In the genomic region with DNA sequence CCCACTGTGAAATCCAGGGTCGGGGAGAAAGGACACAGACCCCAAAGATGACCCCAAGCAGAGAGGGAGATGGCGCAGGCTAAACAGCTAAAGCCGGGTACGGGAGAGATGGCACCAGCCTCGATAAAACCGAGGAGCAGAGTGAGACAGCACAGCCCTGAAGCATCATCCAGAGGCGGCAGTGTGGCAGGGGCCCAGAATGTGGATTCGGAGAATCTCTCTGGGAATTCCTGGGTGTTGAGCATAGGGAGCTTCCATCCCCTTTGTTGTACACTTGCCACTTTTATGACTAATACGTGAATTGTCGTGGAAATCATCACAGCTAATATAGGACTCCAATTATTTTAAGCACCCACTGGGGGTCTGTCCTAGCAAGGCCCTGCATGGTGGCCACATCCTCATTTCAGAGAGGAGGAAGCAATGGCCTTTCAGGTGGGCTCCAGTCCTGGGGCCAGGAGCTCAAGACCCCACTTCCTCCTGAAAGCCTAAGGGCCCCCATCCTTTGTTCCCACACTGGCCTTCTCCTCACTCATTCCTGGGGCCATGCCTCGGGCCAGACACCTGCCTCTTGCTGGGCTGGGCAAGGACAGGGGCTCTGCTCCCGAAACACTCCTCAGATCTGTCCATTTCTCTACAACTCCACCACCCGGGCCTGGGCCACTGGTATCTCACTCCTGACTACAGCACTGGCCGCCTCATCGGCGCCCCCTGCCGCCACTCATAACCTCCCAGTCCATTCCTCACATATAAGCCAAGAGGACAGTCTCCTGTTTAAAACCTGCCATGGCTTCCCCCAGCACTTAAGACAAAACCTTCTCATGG, we compare ENCODE assay signal across 9 cellular contexts. TPM values are rescaled to one million over a fixed set of nuclear protein-coding genes. Genes with fewer than 3 reads are reported as not detected.
DNase-seq lines count a peak whose midpoint lies in the region; ATAC-seq and TF ChIP-seq lines count a peak whose summit lies in the region.
"Had no signal": no experiment of that assay in that cellular context is flagged by ENCODE, and none has a peak within 500 bp of the region (broad histone marks: within the 10 kb centered on the region; RNA-seq: fewer than 3 reads in every experiment).

No MANE protein-coding gene starts in this region.

- intact Hi-C loops in activated T-helper 2 cell treated with anti-CD3 and anti-CD28 coated beads, Interferon-gamma antibody, Interleukin-2, Interleukin-4, amounts not matched to agents 10 μg/mL and 5 μg/mL and 100 μg/mL, durations not matched to agents 14 hours and 24 hours and 36 hours (cut with micrococcal nuclease): no loop called here

- 78% methylated on average over 17 of the region's 17 CpGs for WGBS in suprapubic skin

- no peaks in the 10 kb centered on the region for H3K4me1 Mint-ChIP-seq in activated T-helper 2 cell treated with anti-CD3 and anti-CD28 coated beads, Interferon-gamma antibody, Interleukin-2, Interleukin-4, amounts not matched to agents 10 μg/mL and 5 μg/mL and 100 μg/mL, durations not matched to agents 14 hours and 24 hours and 36 hours (ENCODE audit: low read depth)

- H3K36me3 ChIP-seq in suprapubic skin: no peaks in the 10 kb centered on the region
- H3K36me3 ChIP-seq: esophagus squamous epithelium had no signal

- H3K4me3 Mint-ChIP-seq in activated T-helper 2 cell treated with anti-CD3 and anti-CD28 coated beads, Interferon-gamma antibody, Interleukin-2, Interleukin-4, amounts not matched to agents 10 μg/mL and 5 μg/mL and 100 μg/mL, durations not matched to agents 14 hours and 24 hours and 36 hours (ENCODE audit: low read depth): no peak overlapping the region

- no peaks in the 10 kb centered on the region for H3K9me3 Mint-ChIP-seq in activated T-helper 2 cell treated with anti-CD3 and anti-CD28 coated beads, Interferon-gamma antibody, Interleukin-2, Interleukin-4, amounts not matched to agents 10 μg/mL and 5 μg/mL and 100 μg/mL, durations not matched to agents 14 hours and 24 hours and 36 hours

- H3K4me1 ChIP-seq in suprapubic skin: no peaks in the 10 kb centered on the region

- TF ChIP-seq EP300 in suprapubic skin (IDR thresholded peaks at IDR 0.05): no peak

- in situ Hi-C loops in ACHN (cut with HindIII; ENCODE audit: low pct_ligation_motif_present, low pct_unique_long_range_greater_than_20kb, low sequenced_read_pairs): no loop called here

- no peaks in the 10 kb centered on the region for H3K27me3 Mint-ChIP-seq in activated T-helper 2 cell treated with anti-CD3 and anti-CD28 coated beads, Interferon-gamma antibody, Interleukin-2, Interleukin-4, amounts not matched to agents 10 μg/mL and 5 μg/mL and 100 μg/mL, durations not matched to agents 14 hours and 24 hours and 36 hours (ENCODE audit: low read depth)

- no peak overlapping the region for H3K4me3 ChIP-seq in GM12864 (ENCODE audit: low read depth, low read length)
- no peak overlapping the region for H3K4me3 ChIP-seq in suprapubic skin
- H3K4me3 ChIP-seq: esophagus squamous epithelium had no signal

- no peaks in the 10 kb centered on the region for H3K9me3 ChIP-seq in suprapubic skin
- H3K9me3 ChIP-seq: esophagus squamous epithelium had no signal

- DNase-seq in ACHN (peak; percentile 25), GM12864 (ENCODE audit: low read depth) (no peak), OCI-M1 (lab: John Stamatoyannopoulos, UW) (peak; percentile 94), erythroblast (lab: John Stamatoyannopoulos, UW) (peak; percentile 30 to 72), NCI-H2107 treated with DMSO at 0.1 percent for 48 hours (lab: John Stamatoyannopoulos, UW; ENCODE audit: unreplicated experiment) (no peak), suprapubic skin (ENCODE audit: low spot score in 2 of 2) (no peak)
- no peak for DNase-seq in activated T-helper 2 cell treated with anti-CD3 and anti-CD28 coated beads, Interferon-gamma antibody, Interleukin-2, Interleukin-4, amounts not matched to agents 10 μg/mL and 5 μg/mL and 100 μg/mL, durations not matched to agents 14 hours and 24 hours and 36 hours (ENCODE audit: low spot score)
- DNase-seq: esophagus squamous epithelium had no signal

- no peak overlapping the region for H3K27ac ChIP-seq in suprapubic skin
- H3K27ac ChIP-seq: esophagus squamous epithelium had no signal

- H3K27ac Mint-ChIP-seq in activated T-helper 2 cell treated with anti-CD3 and anti-CD28 coated beads, Interferon-gamma antibody, Interleukin-2, Interleukin-4, amounts not matched to agents 10 μg/mL and 5 μg/mL and 100 μg/mL, durations not matched to agents 14 hours and 24 hours and 36 hours: no peak overlapping the region

- TF ChIP-seq POLR2A in erythroblast (IDR thresholded peaks at IDR 0.05; ENCODE audit: low read length) (no peak), suprapubic skin (IDR thresholded peaks at IDR 0.05) (no peak)

- peaks cover 9% of the 10 kb centered on the region for H3K27me3 ChIP-seq in suprapubic skin

- TF ChIP-seq CTCF in GM12864 (IDR thresholded peaks at IDR 0.05; ENCODE audit: low read depth, low read length, missing control alignments): peak; percentile 68
- no peak for TF ChIP-seq CTCF in suprapubic skin (IDR thresholded peaks at IDR 0.05)

- H3K36me3 Mint-ChIP-seq in activated T-helper 2 cell treated with anti-CD3 and anti-CD28 coated beads, Interferon-gamma antibody, Interleukin-2, Interleukin-4, amounts not matched to agents 10 μg/mL and 5 μg/mL and 100 μg/mL, durations not matched to agents 14 hours and 24 hours and 36 hours (ENCODE audit: low read depth): no peaks in the 10 kb centered on the region

- ATAC-seq in HG03378 (IDR thresholded peaks at IDR 0.05; ENCODE audit: unreplicated experiment): no peak

RNA-seq across cellular contexts. Expression of a gene that starts 29.3 kb away (rescaled TPM):
- total RNA-seq in suprapubic skin: not detected
- 0.97 and 1.7 TPM in 2 replicates for total RNA-seq in activated T-helper 2 cell treated with anti-CD3 and anti-CD28 coated beads, Interferon-gamma antibody, Interleukin-2, Interleukin-4, amounts not matched to agents 10 μg/mL and 5 μg/mL and 100 μg/mL, durations not matched to agents 14 hours and 24 hours and 36 hours

RNA-seq across cellular contexts. Expression of a gene that starts 46.7 kb away (rescaled TPM):
- total RNA-seq in suprapubic skin: 1 to 10 TPM in 3 of 4 donors, under 1 TPM in 1; 0.68 to 2.3 (median 1.1) TPM
- total RNA-seq in activated T-helper 2 cell treated with anti-CD3 and anti-CD28 coated beads, Interferon-gamma antibody, Interleukin-2, Interleukin-4, amounts not matched to agents 10 μg/mL and 5 μg/mL and 100 μg/mL, durations not matched to agents 14 hours and 24 hours and 36 hours: 2.4 and 3.3 TPM in 2 replicates

RNA-seq across cellular contexts. Expression of a gene that starts 52.6 kb away (rescaled TPM):
- total RNA-seq in suprapubic skin: 10 to 100 TPM; 31.1 to 42.9 (median 33.5) TPM
- total RNA-seq in activated T-helper 2 cell treated with anti-CD3 and anti-CD28 coated beads, Interferon-gamma antibody, Interleukin-2, Interleukin-4, amounts not matched to agents 10 μg/mL and 5 μg/mL and 100 μg/mL, durations not matched to agents 14 hours and 24 hours and 36 hours: 15.7 and 16.6 TPM in 2 replicates

Comparison
In these comparisons a context has a peak if more than half of its experiments do, and no peak if none do; other contexts are left out.
1. DNase-seq: peak in ACHN (single experiment), OCI-M1 (single experiment) and erythroblast (2 of 2); none in GM12864 (single experiment), NCI-H2107 treated with DMSO at 0.1 percent for 48 hours (single experiment), suprapubic skin (0 of 2) and activated T-helper 2 cell treated with anti-CD3 and anti-CD28 coated beads, Interferon-gamma antibody, Interleukin-2, Interleukin-4, amounts not matched to agents 10 μg/mL and 5 μg/mL and 100 μg/mL, durations not matched to agents 14 hours and 24 hours and 36 hours (single experiment).